ENCODE assay signal across 7 cellular contexts in the genomic region with DNA sequence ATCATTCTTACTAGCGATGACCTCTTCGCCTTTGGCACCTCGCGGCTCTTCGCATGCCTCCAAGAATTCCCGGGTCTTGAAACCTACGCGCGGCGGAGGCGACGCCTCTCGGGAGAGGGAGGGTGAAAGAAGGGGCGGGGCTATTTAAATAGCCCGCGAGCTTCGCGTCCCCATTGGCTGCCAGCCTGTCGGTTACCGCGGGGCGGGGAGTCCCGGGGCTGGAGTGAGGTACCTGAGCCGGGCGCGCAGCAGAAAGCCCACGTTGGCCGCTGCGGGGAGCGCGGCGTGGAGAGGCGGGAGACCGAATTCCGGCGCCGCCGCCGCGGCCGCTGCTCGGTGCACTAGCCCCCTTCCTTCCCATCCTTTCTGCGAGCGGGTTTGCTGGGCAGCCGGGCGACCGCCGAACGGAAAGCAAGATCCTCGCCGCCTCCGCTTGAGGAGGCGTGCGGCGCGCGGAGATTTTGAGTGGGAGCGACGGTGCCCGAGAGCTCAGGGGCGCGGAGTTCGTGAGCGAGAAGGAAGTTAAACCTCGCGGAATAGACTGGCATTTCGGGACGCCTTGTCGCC. TPM values are rescaled to one million over a fixed set of nuclear protein-coding genes. Genes with fewer than 3 reads are reported as not detected.
DNase-seq lines count a peak whose midpoint lies in the region; ATAC-seq, FAIRE-seq and TF ChIP-seq lines count a peak whose summit lies in the region.

Gene BMP6, plus strand, starts transcription at position 251 of the 567 bp plus-strand sequence. CDS start 857 bp downstream, outside the sequence.

- no peaks in the 10 kb centered on the region for H3K36me3 ChIP-seq in bronchial epithelial cell (ENCODE audit: control insufficient read depth, insufficient read depth, low read length)

- peaks cover 17% of the 10 kb centered on the region for H3K27me3 ChIP-seq in bronchial epithelial cell (ENCODE audit: control insufficient read depth, insufficient read depth, low read length)

- no peak for FAIRE-seq in bronchial epithelial cell (lab: Jason Lieb, UNC)

- H3K4me3 ChIP-seq in bronchial epithelial cell (ENCODE audit: low read depth, low read length) (peak within 1 kb of the TSS; percentile 50), skeletal muscle cell (ENCODE audit: low read depth, low read length) (peak within 1 kb of the TSS; percentile 59)

- DNase-seq in NCI-H128 (lab: John Stamatoyannopoulos, UW; ENCODE audit: unreplicated experiment): peak; percentile 83
- peak; percentile 5 for DNase-seq in T-helper 22 cell (ENCODE audit: low read depth)
- peak; percentile 78 for DNase-seq in bronchial epithelial cell (ENCODE audit: low read depth)
- DNase-seq in iPS-NIHi11 (ENCODE audit: low spot score): peak; percentile 99
- peak; percentile 55 for DNase-seq in skeletal muscle cell (ENCODE audit: low read depth)

- ATAC-seq in GM18499 (IDR thresholded peaks at IDR 0.05; ENCODE audit: insufficient read depth, unreplicated experiment): peak; percentile 63
- ATAC-seq in HG02798 (IDR thresholded peaks at IDR 0.05; ENCODE audit: poor library complexity, unreplicated experiment): peak; percentile 77

- no peak for TF ChIP-seq CTCF in bronchial epithelial cell (IDR thresholded peaks at IDR 0.05; ENCODE audit: insufficient read depth, low read length, severe bottlenecking)

RNA-seq across cellular contexts. Expression of gene BMP6, which starts in this region (rescaled TPM):
- total RNA-seq in bronchial epithelial cell: 2.3 and 2.6 TPM in 2 replicates

Comparison
In these comparisons a context has a peak if more than half of its experiments do, and no peak if none do; other contexts are left out.
1. Peak in every context shown above with its lines: DNase-seq, ATAC-seq and H3K4me3 ChIP-seq.
2. DNase-seq: peak in every context shown above with its lines; median percentile 99 in iPS-NIHi11; 83 in NCI-H128; 78 in bronchial epithelial cell; 55 in skeletal muscle cell; 5 in T-helper 22 cell.